ENCODE assay signal across 28 cellular contexts in genomic region chr16:85913141-85913601, GRCh38. TPM values are rescaled to one million over a fixed set of nuclear protein-coding genes. Genes with fewer than 3 reads are reported as not detected.
DNase-seq lines count a peak whose midpoint lies in the region; ATAC-seq and TF ChIP-seq lines count a peak whose summit lies in the region.
"Had no signal": no experiment of that assay in that cellular context is flagged by ENCODE, and none has a peak within 500 bp of the region (broad histone marks: within the 10 kb centered on the region; RNA-seq: fewer than 3 reads in every experiment).

No MANE protein-coding gene starts in this region.

- H3K4me1 ChIP-seq in Peyer's patch (peaks cover 3 to 31% (median 31%) of the 10 kb centered on the region in 4 donors), hepatocyte (ENCODE audit: insufficient read depth) (peaks cover 22% of the 10 kb centered on the region)
- H3K4me1 ChIP-seq: psoas muscle had no signal

- no peaks in the 10 kb centered on the region for H3K9me3 Mint-ChIP-seq in CD14-positive monocyte
- no peaks in the 10 kb centered on the region for H3K9me3 Mint-ChIP-seq in activated T-helper 1 cell treated with anti-CD3 and anti-CD28 coated beads, Interleukin-12 subunit alpha, Interleukin-12 subunit beta, Interleukin-2, Interleukin-4 antibody, amounts not matched to agents 30 ng/mL and 10 ng/mL and 1 ng/mL, durations not matched to agents 14 hours and 24 hours and 36 hours
- H3K9me3 Mint-ChIP-seq: activated CD4-positive, alpha-beta memory T cell treated with anti-CD3 and anti-CD28 coated beads for 36 hours; stimulated activated naive CD8-positive, alpha-beta T cell treated with anti-CD3 and anti-CD28 coated beads, Interleukin-15, Interleukin-2, amounts not matched to agents 100 ng/mL and 50 ng/mL, for 24 hours; WTC11 had no signal

- TF ChIP-seq POLR2A in Peyer's patch (IDR thresholded peaks at IDR 0.05), result no peak

- intact Hi-C loops in CD14-positive monocyte (cut with micrococcal nuclease), result loop anchor here in 1 of 2 donors (10.0 kb wide), 1 partner anchor 178 kb away; no protein-coding TSS in a partner anchor
- intact Hi-C loops in activated T-helper 1 cell treated with anti-CD3 and anti-CD28 coated beads, Interleukin-12 subunit alpha, Interleukin-12 subunit beta, Interleukin-2, Interleukin-4 antibody, amounts not matched to agents 30 ng/mL and 10 ng/mL and 1 ng/mL, durations not matched to agents 14 hours and 24 hours and 36 hours (cut with micrococcal nuclease), result no loop called here

- no peaks in the 10 kb centered on the region for H3K27me3 ChIP-seq in Peyer's patch
- no peaks in the 10 kb centered on the region for H3K27me3 ChIP-seq in hepatocyte
- H3K27me3 ChIP-seq: heart right ventricle had no signal

- H3K9me3 ChIP-seq in Peyer's patch (no peaks in the 10 kb centered on the region), hepatocyte (ENCODE audit: low read depth) (no peaks in the 10 kb centered on the region)
- H3K9me3 ChIP-seq: heart right ventricle, left ventricle myocardium inferior, psoas muscle had no signal

- no peaks in the 10 kb centered on the region for H3K79me2 ChIP-seq in hepatocyte

- H3K27me3 Mint-ChIP-seq in CD14-positive monocyte (ENCODE audit: low read depth in 3 of 3), result peaks cover 0 to 5% (median 2%) of the 10 kb centered on the region in 3 donors
- peaks cover 2% of the 10 kb centered on the region for H3K27me3 Mint-ChIP-seq in activated T-helper 1 cell treated with anti-CD3 and anti-CD28 coated beads, Interleukin-12 subunit alpha, Interleukin-12 subunit beta, Interleukin-2, Interleukin-4 antibody, amounts not matched to agents 30 ng/mL and 10 ng/mL and 1 ng/mL, durations not matched to agents 14 hours and 24 hours and 36 hours (ENCODE audit: insufficient read depth)
- H3K27me3 Mint-ChIP-seq: activated CD4-positive, alpha-beta memory T cell treated with anti-CD3 and anti-CD28 coated beads for 36 hours; stimulated activated naive CD8-positive, alpha-beta T cell treated with anti-CD3 and anti-CD28 coated beads, Interleukin-15, Interleukin-2, amounts not matched to agents 100 ng/mL and 50 ng/mL, for 24 hours had no signal

- no peak overlapping the region for H3K4me2 ChIP-seq in hepatocyte

- TF ChIP-seq CTCF in CD14-positive monocyte (IDR thresholded peaks at IDR 0.05), result no peak
- TF ChIP-seq CTCF in Peyer's patch (IDR thresholded peaks at IDR 0.05), result no peak
- no peak for TF ChIP-seq CTCF in hepatocyte (IDR thresholded peaks at IDR 0.05; ENCODE audit: poor library complexity)

- ATAC-seq in HG03196 (IDR thresholded peaks at IDR 0.05; ENCODE audit: unreplicated experiment), result no peak
- ATAC-seq: K562 had no signal

- no peak for DNase-seq in CD14-positive monocyte (ENCODE audit: low spot score)
- peak in 1 of 3 donors; percentile 38 for DNase-seq in Peyer's patch
- DNase-seq in hepatocyte (ENCODE audit: low spot score), result no peak
- peak; percentile 32 for DNase-seq in retina
- no peak for DNase-seq in activated effector memory CD4-positive, alpha-beta T cell treated with anti-CD3 and anti-CD28 coated beads, Interleukin-2, amount 50 U/mL, for 16 hours
- DNase-seq in NK-92 treated with Interleukin-12 subunit alpha and Interleukin-12 subunit beta, amount 100 ng/mL, for 24 hours (lab: John Stamatoyannopoulos, UW), result no peak
- DNase-seq in activated T-helper 1 cell treated with anti-CD3 and anti-CD28 coated beads, Interleukin-12 subunit alpha, Interleukin-12 subunit beta, Interleukin-2, Interleukin-4 antibody, amounts not matched to agents 30 ng/mL and 10 ng/mL and 1 ng/mL, durations not matched to agents 14 hours and 24 hours and 36 hours (ENCODE audit: low spot score), result no peak
- DNase-seq: activated CD4-positive, alpha-beta memory T cell treated with anti-CD3 and anti-CD28 coated beads for 36 hours; activated naive CD4-positive, alpha-beta T cell; activated T-cell treated with anti-CD3 and anti-CD28 coated beads for 4 hours; C1 segment of cervical spinal cord; caudate nucleus; EL; heart right ventricle; left ventricle myocardium inferior; MM.1S; NCI-H1436 treated with DMSO at 0.1 percent for 48 hours; NCI-H526; psoas muscle; small intestine; stimulated activated CD4-positive, alpha-beta T cell treated with anti-CD3 and anti-CD28 coated beads, Interleukin-2, amount 100 ng/mL, for 48 hours; T-helper 9 cell had no signal

- no peaks in the 10 kb centered on the region for H3K9me2 ChIP-seq in hepatocyte (replicated peaks; ENCODE audit: insufficient read depth)

- no peak overlapping the region for H2AFZ ChIP-seq in hepatocyte

- H3K36me3 Mint-ChIP-seq in CD14-positive monocyte, result peaks cover 84 to 95% of the 10 kb centered on the region in 2 donors
- H3K36me3 Mint-ChIP-seq in activated T-helper 1 cell treated with anti-CD3 and anti-CD28 coated beads, Interleukin-12 subunit alpha, Interleukin-12 subunit beta, Interleukin-2, Interleukin-4 antibody, amounts not matched to agents 30 ng/mL and 10 ng/mL and 1 ng/mL, durations not matched to agents 14 hours and 24 hours and 36 hours (ENCODE audit: low read depth), result peaks cover 59% of the 10 kb centered on the region
- H3K36me3 Mint-ChIP-seq: WTC11 had no signal

- peak overlapping the region; percentile 87 to 99 (median 96) for H3K27ac Mint-ChIP-seq in CD14-positive monocyte
- no peak overlapping the region for H3K27ac Mint-ChIP-seq in activated T-helper 1 cell treated with anti-CD3 and anti-CD28 coated beads, Interleukin-12 subunit alpha, Interleukin-12 subunit beta, Interleukin-2, Interleukin-4 antibody, amounts not matched to agents 30 ng/mL and 10 ng/mL and 1 ng/mL, durations not matched to agents 14 hours and 24 hours and 36 hours
- H3K27ac Mint-ChIP-seq: activated CD4-positive, alpha-beta memory T cell treated with anti-CD3 and anti-CD28 coated beads for 36 hours; WTC11 had no signal

- H3K4me3 ChIP-seq in Peyer's patch (no peak overlapping the region), hepatocyte (no peak overlapping the region)
- H3K4me3 ChIP-seq: heart right ventricle, K562, left ventricle myocardium inferior, psoas muscle had no signal

- H3K36me3 ChIP-seq in Peyer's patch, result peaks cover 0 to 61% (median 0%) of the 10 kb centered on the region in 3 donors
- no peaks in the 10 kb centered on the region for H3K36me3 ChIP-seq in hepatocyte (replicated peaks; ENCODE audit: insufficient read depth, low read depth)
- H3K36me3 ChIP-seq: left ventricle myocardium inferior had no signal

- 89% methylated on average over 12 of the region's 12 CpGs for WGBS in hepatocyte (ENCODE audit: low lambda C conversion rate, missing lambda C conversion rate)

- H3K27ac ChIP-seq in Peyer's patch (peak overlapping the region in 3 of 4 donors; percentile 31 to 82 (median 48)), hepatocyte (peak overlapping the region; percentile 51)
- H3K27ac ChIP-seq: epithelial cell of prostate, left ventricle myocardium inferior, psoas muscle had no signal

- H3K4me3 Mint-ChIP-seq in CD14-positive monocyte, result no peak overlapping the region
- no peak overlapping the region for H3K4me3 Mint-ChIP-seq in activated T-helper 1 cell treated with anti-CD3 and anti-CD28 coated beads, Interleukin-12 subunit alpha, Interleukin-12 subunit beta, Interleukin-2, Interleukin-4 antibody, amounts not matched to agents 30 ng/mL and 10 ng/mL and 1 ng/mL, durations not matched to agents 14 hours and 24 hours and 36 hours
- H3K4me3 Mint-ChIP-seq: activated CD4-positive, alpha-beta memory T cell treated with anti-CD3 and anti-CD28 coated beads for 36 hours; stimulated activated naive CD8-positive, alpha-beta T cell treated with anti-CD3 and anti-CD28 coated beads, Interleukin-15, Interleukin-2, amounts not matched to agents 100 ng/mL and 50 ng/mL, for 24 hours; WTC11 had no signal

- peaks cover 91% of the 10 kb centered on the region for H3K4me1 Mint-ChIP-seq in CD14-positive monocyte
- H3K4me1 Mint-ChIP-seq in activated T-helper 1 cell treated with anti-CD3 and anti-CD28 coated beads, Interleukin-12 subunit alpha, Interleukin-12 subunit beta, Interleukin-2, Interleukin-4 antibody, amounts not matched to agents 30 ng/mL and 10 ng/mL and 1 ng/mL, durations not matched to agents 14 hours and 24 hours and 36 hours (ENCODE audit: low read depth), result peaks cover 20% of the 10 kb centered on the region

- no peaks in the 10 kb centered on the region for H4K20me1 ChIP-seq in hepatocyte (ENCODE audit: insufficient read depth, poor library complexity, severe bottlenecking)

RNA-seq across cellular contexts. Expression of gene IRF8, which starts 14.2 kb away (rescaled TPM):
- polyA plus RNA-seq in CD14-positive monocyte (100 to 1,000 TPM; 157 to 187 TPM), hepatocyte (4.7 and 6.9 TPM in 2 replicates)
- total RNA-seq in Peyer's patch (100 to 1,000 TPM in 2 of 4 donors, 10 to 100 TPM in 2; 39.8 to 191 (median 93.2) TPM), hepatocyte (7.2 and 8.4 TPM in 2 replicates)
- 158 and 166 TPM in 2 replicates for total RNA-seq in activated T-helper 1 cell treated with anti-CD3 and anti-CD28 coated beads, Interleukin-12 subunit alpha, Interleukin-12 subunit beta, Interleukin-2, Interleukin-4 antibody, amounts not matched to agents 30 ng/mL and 10 ng/mL and 1 ng/mL, durations not matched to agents 14 hours and 24 hours and 36 hours
- total RNA-seq: fibroblast of villous mesenchyme had no signal
